9 cellular contexts compared by ENCODE assay signal in genomic region chr15:89442671-89443307, GRCh38. TPM values are rescaled to one million over a fixed set of nuclear protein-coding genes. Genes with fewer than 3 reads are reported as not detected.
DNase-seq lines count a peak whose midpoint lies in the region; ATAC-seq, FAIRE-seq and TF ChIP-seq lines count a peak whose summit lies in the region.
"Had no signal": no experiment of that assay in that cellular context is flagged by ENCODE, and none has a peak within 500 bp of the region (broad histone marks: within the 10 kb centered on the region; RNA-seq: fewer than 3 reads in every experiment).

No MANE protein-coding gene starts in this region.

- H2AFZ ChIP-seq in GM12878 (ENCODE audit: control insufficient read depth, low read depth, low read length) = no peak overlapping the region

- ATAC-seq in HG03342 (IDR thresholded peaks at IDR 0.05; ENCODE audit: unreplicated experiment) (peak; percentile 39), GM12878 (peak; percentile 70), left lung (peak; percentile 54), HG02973 (IDR thresholded peaks at IDR 0.05; ENCODE audit: unreplicated experiment) (no peak)

- no peak overlapping the region for H3K4me2 ChIP-seq in GM12878 (ENCODE audit: control insufficient read depth, insufficient read depth)

- H3K36me3 ChIP-seq in Peyer's patch (no peaks in the 10 kb centered on the region), GM12878 (ENCODE audit: control insufficient read depth in 2 of 2, insufficient read depth in 2 of 2, low read length in 1 of 2) (no peaks in the 10 kb centered on the region), left lung (no peaks in the 10 kb centered on the region), transverse colon (no peaks in the 10 kb centered on the region), tibial nerve (no peaks in the 10 kb centered on the region)

- H3K9ac ChIP-seq in GM12878 (ENCODE audit: control insufficient read depth, insufficient read depth, low read length) = no peak overlapping the region

- no peaks in the 10 kb centered on the region for H3K79me2 ChIP-seq in GM12878 (ENCODE audit: control insufficient read depth, insufficient read depth, low read length)

- in situ Hi-C loops in GM12878 (cut with MboI) (no loop called here), transverse colon (cut with MboI; ENCODE audit: low pct_ligation_motif_present in 1 of 4, low pct_unique_long_range_greater_than_20kb in 1 of 4, low sequenced_read_pairs in 3 of 4) (loop anchor here in 1 of 4 donors (25.0 kb wide), 1 partner anchor 230 kb away; the partner anchor contains the start of gene RLBP1)

- POLR2A ChIA-PET in GM12878 (lab: Charles Lee) = no interaction called here

- H3K9me3 ChIP-seq in Peyer's patch (no peaks in the 10 kb centered on the region), GM12878 (replicated peaks; ENCODE audit: control insufficient read depth, insufficient read depth, low read length) (no peaks in the 10 kb centered on the region), left lung (no peaks in the 10 kb centered on the region), transverse colon (no peaks in the 10 kb centered on the region), tibial nerve (no peaks in the 10 kb centered on the region)

- no peak overlapping the region for H3K4me3 ChIP-seq in Peyer's patch
- no peak overlapping the region for H3K4me3 ChIP-seq in GM12878
- H3K4me3 ChIP-seq in left lung = no peak overlapping the region
- no peak overlapping the region for H3K4me3 ChIP-seq in transverse colon
- no peak overlapping the region for H3K4me3 ChIP-seq in tibial nerve

- no peak for FAIRE-seq in GM12878 (lab: Jason Lieb, UNC)

- no TSS peak for BruUV-seq in GM12878 (replicated peaks; lab: Mats Ljungman, UMichigan)

- no peak for TF ChIP-seq EP300 in GM12878 (IDR thresholded peaks at IDR 0.05; ENCODE audit: borderline replicate concordance in 1 of 2, control insufficient read depth in 1 of 2, low read depth in 2 of 2, low read length in 2 of 2)
- no peak for TF ChIP-seq EP300 in transverse colon (IDR thresholded peaks at IDR 0.05; ENCODE audit: low read depth)
- TF ChIP-seq EP300 in tibial nerve (IDR thresholded peaks at IDR 0.05) = no peak

- H3K27me3 ChIP-seq in Peyer's patch (no peaks in the 10 kb centered on the region), GM12878 (replicated peaks in 1 of 2; ENCODE audit: control insufficient read depth in 2 of 2, insufficient read depth in 2 of 2, low read length in 1 of 2) (no peaks in the 10 kb centered on the region), left lung (peaks cover 0 to 93% of the 10 kb centered on the region in 2 donors), transverse colon (peaks cover 4% of the 10 kb centered on the region), tibial nerve (peaks cover 0 to 82% of the 10 kb centered on the region in 2 donors)

- TF ChIP-seq RAD21 in GM12878 (IDR thresholded peaks at IDR 0.05; ENCODE audit: insufficient read depth, low read depth, low read length) = peak; percentile 56

- no peak for TF ChIP-seq POLR2A in Peyer's patch (IDR thresholded peaks at IDR 0.05)
- no peak for TF ChIP-seq POLR2A in GM12878 (IDR thresholded peaks at IDR 0.05; ENCODE audit: low read depth, low read length)
- TF ChIP-seq POLR2A in transverse colon (IDR thresholded peaks at IDR 0.05) = no peak
- TF ChIP-seq POLR2A in tibial nerve (IDR thresholded peaks at IDR 0.05) = no peak

- no peak overlapping the region for H3K27ac ChIP-seq in Peyer's patch
- no peak overlapping the region for H3K27ac ChIP-seq in GM12878 (ENCODE audit: control insufficient read depth, insufficient read depth)
- no peak overlapping the region for H3K27ac ChIP-seq in left lung
- H3K27ac ChIP-seq in transverse colon = no peak overlapping the region
- no peak overlapping the region for H3K27ac ChIP-seq in tibial nerve

- intact Hi-C loops in GM12878 (cut with micrococcal nuclease; ENCODE audit: unreplicated experiment) = loop anchor here (2.0 kb wide), 1 partner anchor 30 kb away; no protein-coding TSS in a partner anchor
- intact Hi-C loops in left lung (cut with DNase I) = no loop called here
- intact Hi-C loops in transverse colon (cut with DNase I; ENCODE audit: low total_unique reads) = no loop called here

- WGBS in GM12878 (ENCODE audit: insufficient coverage, insufficient replicate concordance, low lambda C conversion rate, missing lambda C conversion rate) = 70% methylated on average over 19 of the region's 19 CpGs
- 58 to 100% methylated on average over 1 to 19 of the region's 19 CpGs for WGBS in transverse colon (ENCODE audit: low coverage in 1 of 2), 2 donors
- WGBS in tibial nerve, 2 donors = 59 to 60% methylated on average over 19 of the region's 19 CpGs

- RAD21 ChIA-PET in GM12878 (lab: Charles Lee; ENCODE audit: unreplicated experiment) = interaction anchor here (0.7 to 3.1 kb wide), 6 partner anchors 12 to 132 kb away, joined by 3 to 24 read pairs (median 4); partner anchors contain the start of gene TICRR

- CTCF ChIA-PET in GM12878 (lab: Yijun Ruan, JAX) = interaction anchor here (0.5 to 6.3 kb wide), 28 partner anchors 8 to 932 kb away, joined by 3 to 58 read pairs (median 4); no protein-coding TSS in a partner anchor

- DNase-seq in DMS53 treated with DMSO at 0.1 percent for 48 hours (lab: John Stamatoyannopoulos, UW; ENCODE audit: unreplicated experiment) = peak; percentile 8
- peak; percentile 25 to 70 (median 62) for DNase-seq in Peyer's patch
- DNase-seq in GM12878 (ENCODE audit: low read depth, low spot score) = no peak
- peak in 1 of 2 donors; percentile 51 for DNase-seq in left lung
- DNase-seq in transverse colon = peak; percentile 48
- DNase-seq in tibial nerve (ENCODE audit: low spot score in 2 of 2) = no peak

- TF ChIP-seq CTCF in Peyer's patch (IDR thresholded peaks at IDR 0.05) (peak in 5 of 6 experiments; percentile 13 to 67 (median 66)), GM12878 (IDR thresholded peaks at IDR 0.05 in 2 of 3, conservative IDR thresholded peaks at IDR 0.05 in 1 of 3; ENCODE audit: control insufficient read depth in 2 of 3, extremely low read depth in 1 of 3, insufficient read depth in 1 of 3, low read depth in 3 of 3, low read length in 3 of 3) (peak; percentile 56 to 72 (median 71)), left lung (IDR thresholded peaks at IDR 0.05) (peak; percentile 47 to 51), transverse colon (IDR thresholded peaks at IDR 0.05) (peak; percentile 45 to 68 (median 54)), tibial nerve (IDR thresholded peaks at IDR 0.05) (peak in 2 of 5 experiments; percentile 19 to 20)

- SMC1A ChIA-PET in GM12878 (lab: Charles Lee; ENCODE audit: uncharacterized antibody, unreplicated experiment) = interaction anchor here (0.6 to 2.7 kb wide), 5 partner anchors 10 to 130 kb away, joined by 3 to 12 read pairs (median 5); no protein-coding TSS in a partner anchor

- peaks cover 0 to 9% (median 4%) of the 10 kb centered on the region in 4 donors for H3K4me1 ChIP-seq in Peyer's patch
- peaks cover 17% of the 10 kb centered on the region for H3K4me1 ChIP-seq in GM12878 (ENCODE audit: control insufficient read depth, insufficient read depth, low read length)
- peaks cover 0 to 4% of the 10 kb centered on the region in 2 donors for H3K4me1 ChIP-seq in left lung
- H3K4me1 ChIP-seq in transverse colon = no peaks in the 10 kb centered on the region
- no peaks in the 10 kb centered on the region for H3K4me1 ChIP-seq in tibial nerve

- H4K20me1 ChIP-seq in GM12878 (ENCODE audit: control insufficient read depth, insufficient read depth) = no peaks in the 10 kb centered on the region

TF ChIP-seq in GM12878, 131 proteins besides CTCF, POLR2A, EP300 and RAD21 (continues in another document):
- TF ChIP-seq ATF7 (IDR thresholded peaks at IDR 0.05; ENCODE audit: low read depth) (no peak), SMC3 (IDR thresholded peaks at IDR 0.05; ENCODE audit: borderline replicate concordance, low read length) (peak; percentile 47; the same call in 1 of the 2 replicates)

RNA-seq across cellular contexts. Expression of gene RHCG, which starts 53.6 kb away (rescaled TPM):
- total RNA-seq in Peyer's patch = not detected
- total RNA-seq in GM12878 (2013; cell fraction: nucleolus; rRNA removed) = not detected in 2 replicates
- total RNA-seq in GM12878 (2014; rRNA removed) = 0.11 TPM in 1 of 2 replicates, not detected in the other
- not detected in 2 replicates for total RNA-seq in GM12878 (2014; rRNA removed; fragmentation: Illumina TruSeq; extraction: Trizol)
- not detected in 2 replicates for total RNA-seq in GM12878 (2021)
- polyA plus RNA-seq in GM12878 (2011; ENCODE audit: low read depth) = not detected
- 0.05 TPM in 1 of 2 replicates, not detected in the other for polyA plus RNA-seq in GM12878 (2011; rRNA removed)
- polyA plus RNA-seq in GM12878 (2011; cell fraction: cytosol; rRNA removed) = 0.03 and 0.05 TPM in 2 replicates
- 0.06 TPM in 1 of 2 replicates, not detected in the other for polyA plus RNA-seq in GM12878 (2011; cell fraction: nucleus; rRNA removed)
- not detected in 2 replicates for polyA plus RNA-seq in GM12878 (2012)
- polyA plus RNA-seq in GM12878 (2014; fragmentation: Illumina TruSeq; extraction: Trizol) = not detected in 2 replicates
- not detected for polyA plus RNA-seq in GM12878 (2014; fragmentation: Nextera tagmentation; extraction: Ambion mirVana)
- not detected in 2 replicates for polyA plus RNA-seq in GM12878 (2014; rRNA removed)
- not detected for polyA plus RNA-seq in GM12878 (2016; fragmentation: Nextera tagmentation; extraction: Ambion mirVana)
- not detected in 2 replicates for polyA minus RNA-seq in GM12878 (2011; rRNA and poly(A)+ RNA removed)
- polyA minus RNA-seq in GM12878 (2011; cell fraction: cytosol; rRNA and poly(A)+ RNA removed) = not detected in 2 replicates
- polyA minus RNA-seq in GM12878 (2011; cell fraction: nucleus; rRNA and poly(A)+ RNA removed) = not detected in 2 replicates
- total RNA-seq in left lung = not detected
- under 1 TPM in 1 of 4 donors, not detected in 3; 0.41 TPM for total RNA-seq in transverse colon
- total RNA-seq in tibial nerve = 1 to 10 TPM in 1 of 4 donors, not detected in 3; 4.8 TPM
- total RNA-seq: T-helper 2 cell treated with Interferon-gamma antibody and Interleukin-4, amounts not matched to agents 100 ng/mL and 5 ng/mL, for 36 hours had no signal

Comparison
In these comparisons a context has a peak if more than half of its experiments do, and no peak if none do; other contexts are left out.
1. DNase-seq: peak in DMS53 treated with DMSO at 0.1 percent for 48 hours (single experiment), Peyer's patch (3 of 3) and transverse colon (single experiment); none in GM12878 (single experiment) and tibial nerve (0 of 2).